21 cellular contexts compared by ENCODE assay signal in genomic region chr11:30579776-30580175, GRCh38. TPM values are rescaled to one million over a fixed set of nuclear protein-coding genes. Genes with fewer than 3 reads are reported as not detected.
"Had no signal": no experiment of that assay in that cellular context is flagged by ENCODE, and none has a peak within 500 bp of the region (broad histone marks: within the 10 kb centered on the region; RNA-seq: fewer than 3 reads in every experiment).

No MANE protein-coding gene starts in this region.

- H3K36me3 ChIP-seq: SJSA1 had no signal

- H3K4me3 ChIP-seq: SJSA1, SK-N-MC had no signal

- H3K27ac ChIP-seq: SJSA1, SK-N-MC had no signal

- H3K9me3 ChIP-seq: SJSA1 had no signal

- DNase-seq: KBM-7, NCI-H1092, NCI-H1105 treated with DMSO at 0.1 percent for 48 hours, NCI-H1417 treated with DMSO at 0.1 percent for 48 hours, NCI-H146, NCI-H1694 treated with DMSO at 0.1 percent for 48 hours, NCI-H1930, NCI-H2081, NCI-H2107, NCI-H2227 treated with DMSO at 0.1 percent for 48 hours, NCI-H524, NCI-H526 treated with DMSO at 0.1 percent for 48 hours, NCI-H748 treated with DMSO at 0.1 percent for 48 hours, Right ventricle myocardium superior, RPMI8226, SIG-M5 had no signal

RNA-seq across cellular contexts. Expression of gene MPPED2, which starts 6.4 kb away (rescaled TPM):
- total RNA-seq: HT-29, MCF 10A, NCI-H460, SJSA1 had no signal
